8 cellular contexts compared by ENCODE assay signal in the genomic region with DNA sequence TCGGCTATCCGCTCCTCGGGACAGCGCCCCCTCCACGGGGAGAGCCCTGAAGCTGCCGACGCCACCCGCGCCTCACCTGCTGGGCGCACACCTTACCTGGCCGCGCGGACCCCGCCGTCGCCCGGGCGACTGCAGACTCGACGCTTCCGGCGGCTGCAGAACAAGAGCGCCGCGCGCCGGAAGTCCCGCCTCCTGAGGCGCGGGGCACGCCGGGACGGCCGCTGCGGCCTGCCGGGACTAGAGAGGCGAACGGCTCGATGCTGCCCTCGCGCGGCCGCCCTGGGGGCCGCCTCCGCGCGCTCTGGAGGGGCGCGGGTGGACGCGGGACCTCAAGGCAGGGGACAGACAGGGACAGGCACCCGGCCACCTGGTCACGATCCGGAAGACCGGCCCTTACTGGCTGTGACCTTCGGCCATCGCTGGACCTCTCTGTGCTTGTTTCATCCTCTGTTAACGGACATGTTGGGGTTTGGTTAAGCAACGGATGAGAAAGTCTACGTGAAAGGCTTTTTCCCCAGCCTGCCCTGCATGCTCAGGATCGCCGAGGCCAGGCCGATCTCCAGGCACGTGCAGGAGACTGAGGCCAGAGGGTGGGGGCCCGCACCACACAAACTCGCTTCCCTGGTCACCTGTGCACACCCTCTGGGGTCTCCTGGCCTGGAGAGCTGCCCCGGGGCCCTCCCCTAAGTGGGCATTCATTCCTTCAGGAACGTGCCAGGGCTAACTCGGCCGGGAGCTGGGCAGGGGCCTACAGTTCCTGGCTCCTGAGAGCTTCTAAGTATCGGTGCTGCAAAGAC. TPM values are rescaled to one million over a fixed set of nuclear protein-coding genes. Genes with fewer than 3 reads are reported as not detected.
A peak's percentile ranks its signal among the peaks of the same experiment; 100 is the strongest.
DNase-seq lines count a peak whose midpoint lies in the region; ATAC-seq and TF ChIP-seq lines count a peak whose summit lies in the region.

A gene with protein sequence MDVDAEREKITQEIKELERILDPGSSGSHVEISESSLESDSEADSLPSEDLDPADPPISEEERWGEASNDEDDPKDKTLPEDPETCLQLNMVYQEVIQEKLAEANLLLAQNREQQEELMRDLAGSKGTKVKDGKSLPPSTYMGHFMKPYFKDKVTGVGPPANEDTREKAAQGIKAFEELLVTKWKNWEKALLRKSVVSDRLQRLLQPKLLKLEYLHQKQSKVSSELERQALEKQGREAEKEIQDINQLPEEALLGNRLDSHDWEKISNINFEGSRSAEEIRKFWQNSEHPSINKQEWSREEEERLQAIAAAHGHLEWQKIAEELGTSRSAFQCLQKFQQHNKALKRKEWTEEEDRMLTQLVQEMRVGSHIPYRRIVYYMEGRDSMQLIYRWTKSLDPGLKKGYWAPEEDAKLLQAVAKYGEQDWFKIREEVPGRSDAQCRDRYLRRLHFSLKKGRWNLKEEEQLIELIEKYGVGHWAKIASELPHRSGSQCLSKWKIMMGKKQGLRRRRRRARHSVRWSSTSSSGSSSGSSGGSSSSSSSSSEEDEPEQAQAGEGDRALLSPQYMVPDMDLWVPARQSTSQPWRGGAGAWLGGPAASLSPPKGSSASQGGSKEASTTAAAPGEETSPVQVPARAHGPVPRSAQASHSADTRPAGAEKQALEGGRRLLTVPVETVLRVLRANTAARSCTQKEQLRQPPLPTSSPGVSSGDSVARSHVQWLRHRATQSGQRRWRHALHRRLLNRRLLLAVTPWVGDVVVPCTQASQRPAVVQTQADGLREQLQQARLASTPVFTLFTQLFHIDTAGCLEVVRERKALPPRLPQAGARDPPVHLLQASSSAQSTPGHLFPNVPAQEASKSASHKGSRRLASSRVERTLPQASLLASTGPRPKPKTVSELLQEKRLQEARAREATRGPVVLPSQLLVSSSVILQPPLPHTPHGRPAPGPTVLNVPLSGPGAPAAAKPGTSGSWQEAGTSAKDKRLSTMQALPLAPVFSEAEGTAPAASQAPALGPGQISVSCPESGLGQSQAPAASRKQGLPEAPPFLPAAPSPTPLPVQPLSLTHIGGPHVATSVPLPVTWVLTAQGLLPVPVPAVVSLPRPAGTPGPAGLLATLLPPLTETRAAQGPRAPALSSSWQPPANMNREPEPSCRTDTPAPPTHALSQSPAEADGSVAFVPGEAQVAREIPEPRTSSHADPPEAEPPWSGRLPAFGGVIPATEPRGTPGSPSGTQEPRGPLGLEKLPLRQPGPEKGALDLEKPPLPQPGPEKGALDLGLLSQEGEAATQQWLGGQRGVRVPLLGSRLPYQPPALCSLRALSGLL (N-terminal part only) (minus strand): TSS at position 133 of the 797 bp plus-strand sequence. CDS start 1,742 bp downstream, outside the sequence.

- TF ChIP-seq CTCF in DOHH2 (IDR thresholded peaks at IDR 0.05; ENCODE audit: low read depth, low read length, poor library complexity, severe bottlenecking), result peak; percentile 92
- peak; percentile 67 to 80 for TF ChIP-seq CTCF in GM23338 (conservative IDR thresholded peaks at IDR 0.05; ENCODE audit: low read depth in 2 of 2)

- H3K27ac ChIP-seq in DOHH2 (ENCODE audit: low read depth, low read length) (peak within 1 kb of the TSS; percentile 38), GM23338 (ENCODE audit: low read depth) (peak within 1 kb of the TSS; percentile 73; the same call in 1 of the 2 replicates), SJSA1 (no peak within 1 kb of the TSS; the same call in 1 of the 2 replicates), substantia nigra (ENCODE audit: low read depth, low read length, poor library complexity, severe bottlenecking) (peak within 1 kb of the TSS; percentile 45)

- H3K4me1 Mint-ChIP-seq in GM23338, result peaks cover 9% of the 10 kb centered on the region

- peaks cover 14% of the 10 kb centered on the region; the same call in 1 of the 2 replicates for H3F3A ChIP-seq in DOHH2 (ENCODE audit: control insufficient read depth, insufficient read depth)
- peaks cover 26% of the 10 kb centered on the region for H3F3A ChIP-seq in GM23338 (replicated peaks; ENCODE audit: low read depth)

- peaks cover 64% of the 10 kb centered on the region for H3K36me3 Mint-ChIP-seq in GM23338 (ENCODE audit: low read depth)

- no peaks in the 10 kb centered on the region for H3K9me2 ChIP-seq in DOHH2 (replicated peaks; ENCODE audit: control insufficient read depth, low read length)
- H3K9me2 ChIP-seq in GM23338 (ENCODE audit: insufficient read depth), result no peaks in the 10 kb centered on the region

- peak within 1 kb of the TSS; percentile 2; the same call in 1 of the 2 replicates for H2AFZ ChIP-seq in GM23338

- H3K9me3 ChIP-seq in DOHH2 (ENCODE audit: control insufficient read depth, insufficient read depth, low read length) (no peaks in the 10 kb centered on the region), SJSA1 (replicated peaks) (no peaks in the 10 kb centered on the region)

- peak within 1 kb of the TSS; percentile 90 for H3K4me3 Mint-ChIP-seq in GM23338

- H3K27me3 Mint-ChIP-seq in GM23338 (ENCODE audit: insufficient read depth, low read depth, poor library complexity), result peaks cover 19% of the 10 kb centered on the region

- peak within 1 kb of the TSS; percentile 90 for H3K27ac Mint-ChIP-seq in GM23338

- no peaks in the 10 kb centered on the region; the same call in 2 of the 3 replicates for H3K9me3 Mint-ChIP-seq in GM23338

- H4K20me1 ChIP-seq in DOHH2 (ENCODE audit: control insufficient read depth, insufficient read depth, low read depth, low read length) (no peaks in the 10 kb centered on the region; the same call in none of the 2 replicates), GM23338 (replicated peaks; ENCODE audit: insufficient read depth) (peaks cover 3% of the 10 kb centered on the region; the same call in 1 of the 2 replicates)

- peak; percentile 91 for ATAC-seq in GM23338

- H3K4me2 ChIP-seq in DOHH2 (ENCODE audit: low read length), result peak within 1 kb of the TSS; percentile 75
- H3K4me2 ChIP-seq in GM23338, result peak within 1 kb of the TSS; percentile 96

- H3K4me1 ChIP-seq in DOHH2 (ENCODE audit: control insufficient read depth, low read length) (peaks cover 19% of the 10 kb centered on the region), GM23338 (ENCODE audit: insufficient read depth) (peaks cover 3% of the 10 kb centered on the region; the same call in 1 of the 2 replicates), SJSA1 (replicated peaks) (peaks cover 21% of the 10 kb centered on the region)

- DNase-seq in GM23338 (ENCODE audit: low spot score), result peak; percentile 94
- peak; percentile 85 for DNase-seq in M059J (ENCODE audit: low read depth)
- peak; percentile 77 for DNase-seq in SJSA1 (ENCODE audit: low read depth in 1 of 2, low spot score in 2 of 2)
- peak; percentile 65 to 85 (median 72) for DNase-seq in activated naive CD4-positive, alpha-beta T cell (lab: John Stamatoyannopoulos, UW)
- DNase-seq in globus pallidus (ENCODE audit: low spot score), result peak; percentile 75
- DNase-seq in non-pigmented ciliary epithelial cell (ENCODE audit: low read depth), result peak; percentile 8
- DNase-seq in substantia nigra (lab: John Stamatoyannopoulos, UW), result peak in 47 of 49 donors; percentile 25 to 90 (median 68)

- H3K36me3 ChIP-seq in DOHH2 (ENCODE audit: control insufficient read depth, low read length), result peaks cover 73% of the 10 kb centered on the region
- peaks cover 16% of the 10 kb centered on the region for H3K36me3 ChIP-seq in GM23338 (ENCODE audit: insufficient read depth)
- peaks cover 60% of the 10 kb centered on the region for H3K36me3 ChIP-seq in SJSA1

- peaks cover 34% of the 10 kb centered on the region for H3K79me2 ChIP-seq in DOHH2 (ENCODE audit: control insufficient read depth, low read length)
- H3K79me2 ChIP-seq in GM23338 (replicated peaks; ENCODE audit: insufficient read depth), result peaks cover 27% of the 10 kb centered on the region

- H3K4me3 ChIP-seq in DOHH2 (ENCODE audit: low read length) (peak within 1 kb of the TSS; percentile 95), GM23338 (peak within 1 kb of the TSS; percentile 89), SJSA1 (peak within 1 kb of the TSS; percentile 97)

- H3K27me3 ChIP-seq in DOHH2 (ENCODE audit: control insufficient read depth, low read length) (no peaks in the 10 kb centered on the region), GM23338 (ENCODE audit: insufficient read depth) (no peaks in the 10 kb centered on the region), SJSA1 (replicated peaks) (no peaks in the 10 kb centered on the region)

TF ChIP-seq in GM23338, 12 proteins besides CTCF, POLR2A, EP300 and RAD21 (continues in another document):
- peak; percentile 83 for TF ChIP-seq POLR2AphosphoS5 (IDR thresholded peaks at IDR 0.05; ENCODE audit: low read depth)
- TF ChIP-seq, protein P1, sequence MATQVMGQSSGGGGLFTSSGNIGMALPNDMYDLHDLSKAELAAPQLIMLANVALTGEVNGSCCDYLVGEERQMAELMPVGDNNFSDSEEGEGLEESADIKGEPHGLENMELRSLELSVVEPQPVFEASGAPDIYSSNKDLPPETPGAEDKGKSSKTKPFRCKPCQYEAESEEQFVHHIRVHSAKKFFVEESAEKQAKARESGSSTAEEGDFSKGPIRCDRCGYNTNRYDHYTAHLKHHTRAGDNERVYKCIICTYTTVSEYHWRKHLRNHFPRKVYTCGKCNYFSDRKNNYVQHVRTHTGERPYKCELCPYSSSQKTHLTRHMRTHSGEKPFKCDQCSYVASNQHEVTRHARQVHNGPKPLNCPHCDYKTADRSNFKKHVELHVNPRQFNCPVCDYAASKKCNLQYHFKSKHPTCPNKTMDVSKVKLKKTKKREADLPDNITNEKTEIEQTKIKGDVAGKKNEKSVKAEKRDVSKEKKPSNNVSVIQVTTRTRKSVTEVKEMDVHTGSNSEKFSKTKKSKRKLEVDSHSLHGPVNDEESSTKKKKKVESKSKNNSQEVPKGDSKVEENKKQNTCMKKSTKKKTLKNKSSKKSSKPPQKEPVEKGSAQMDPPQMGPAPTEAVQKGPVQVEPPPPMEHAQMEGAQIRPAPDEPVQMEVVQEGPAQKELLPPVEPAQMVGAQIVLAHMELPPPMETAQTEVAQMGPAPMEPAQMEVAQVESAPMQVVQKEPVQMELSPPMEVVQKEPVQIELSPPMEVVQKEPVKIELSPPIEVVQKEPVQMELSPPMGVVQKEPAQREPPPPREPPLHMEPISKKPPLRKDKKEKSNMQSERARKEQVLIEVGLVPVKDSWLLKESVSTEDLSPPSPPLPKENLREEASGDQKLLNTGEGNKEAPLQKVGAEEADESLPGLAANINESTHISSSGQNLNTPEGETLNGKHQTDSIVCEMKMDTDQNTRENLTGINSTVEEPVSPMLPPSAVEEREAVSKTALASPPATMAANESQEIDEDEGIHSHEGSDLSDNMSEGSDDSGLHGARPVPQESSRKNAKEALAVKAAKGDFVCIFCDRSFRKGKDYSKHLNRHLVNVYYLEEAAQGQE (IDR thresholded peaks at IDR 0.05; ENCODE audit: unreplicated experiment), result no peak

RNA-seq across cellular contexts. Expression of the gene that starts here (rescaled TPM):
- 20.4 and 22.7 TPM in 2 replicates for total RNA-seq in GM23338 (2014; rRNA removed; shearing (Covaris generic))
- polyA plus RNA-seq in GM23338 (2016; fragmentation: Nextera tagmentation; extraction: Ambion mirVana), result 8.8 and 10.2 TPM in 2 replicates
- total RNA-seq in M059J (2014; rRNA removed; shearing (Covaris generic)), result 3.0 and 8.1 TPM in 2 replicates
- total RNA-seq in SJSA1 (2014; rRNA removed; shearing (Covaris generic)), result 3.7 and 6.3 TPM in 2 replicates

Comparison
In these comparisons a context has a peak if more than half of its experiments do, and no peak if none do; other contexts are left out.
1. DNase-seq: peak in every context shown above with its lines; median percentile 94 in GM23338; 85 in M059J; 77 in SJSA1; 75 in globus pallidus; 72 in activated naive CD4-positive, alpha-beta T cell; 68 in substantia nigra; 8 in non-pigmented ciliary epithelial cell.